Comparison of ENCODE assay signal across 8 cellular contexts in the genomic region with DNA sequence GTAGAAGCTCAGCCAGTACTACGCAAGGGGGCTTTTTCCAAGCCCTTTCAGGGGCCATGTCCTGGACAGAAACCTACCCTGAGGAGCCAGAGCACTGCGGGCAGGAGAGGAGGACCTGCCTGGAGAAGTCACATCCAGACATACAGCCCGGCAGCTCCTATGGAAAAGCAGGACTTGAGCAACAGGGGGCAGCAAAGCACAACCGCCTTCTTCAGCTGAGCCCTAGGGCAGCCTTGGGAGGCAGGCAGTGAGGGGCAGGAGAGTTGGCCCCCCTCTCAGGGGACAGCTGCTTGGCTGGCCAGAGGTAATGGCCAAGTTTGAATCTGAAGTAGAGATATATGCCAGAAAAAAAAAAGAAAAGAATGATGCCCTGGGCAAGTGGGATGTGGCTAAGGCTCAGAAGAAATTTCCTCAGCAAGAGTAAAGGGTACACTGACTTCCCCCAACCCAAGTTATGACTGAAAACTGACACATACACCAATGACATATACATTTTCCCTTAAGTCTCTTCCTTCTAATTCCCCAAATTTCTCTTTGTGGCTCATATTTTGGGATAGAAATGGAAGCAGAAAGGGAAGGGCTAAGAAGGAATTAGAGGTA. TPM values are rescaled to one million over a fixed set of nuclear protein-coding genes. Genes with fewer than 3 reads are reported as not detected.
A peak's percentile ranks its signal among the peaks of the same experiment; 100 is the strongest.
DNase-seq lines count a peak whose midpoint lies in the region; ATAC-seq, FAIRE-seq and TF ChIP-seq lines count a peak whose summit lies in the region.

No MANE protein-coding gene starts in this region.

- peak overlapping the region in 1 of 2 donors; percentile 9 for H3K27ac ChIP-seq in ascending aorta
- H3K27ac ChIP-seq in small intestine (ENCODE audit: low read depth in 1 of 2, low read length in 1 of 2), result no peak overlapping the region

- no peaks in the 10 kb centered on the region for H3K9me3 ChIP-seq in ascending aorta
- H3K9me3 ChIP-seq in small intestine (ENCODE audit: control insufficient read depth, low read depth), result no peaks in the 10 kb centered on the region

- ATAC-seq in GM19397 (IDR thresholded peaks at IDR 0.05; ENCODE audit: unreplicated experiment) (peak; percentile 70), GM18861 (IDR thresholded peaks at IDR 0.05; ENCODE audit: unreplicated experiment) (no peak)

- DNase-seq in COLO668 (lab: John Stamatoyannopoulos, UW; ENCODE audit: unreplicated experiment), result peak; percentile 58
- DNase-seq in NCI-H146 treated with DMSO at 0.1 percent for 48 hours (lab: John Stamatoyannopoulos, UW; ENCODE audit: unreplicated experiment), result peak; percentile 28
- DNase-seq in ascending aorta (ENCODE audit: low spot score in 2 of 2), result peak; percentile 31 to 81
- DNase-seq in hippocampal formation (lab: John Stamatoyannopoulos, UW), result peak; percentile 59 to 71
- peak; percentile 36 for DNase-seq in small intestine
- DNase-seq in activated CD4-positive, CD25-positive, alpha-beta regulatory T cell (lab: John Stamatoyannopoulos, UW), result no peak

- peaks cover 0 to 4% of the 10 kb centered on the region in 2 donors for H3K4me1 ChIP-seq in ascending aorta
- H3K4me1 ChIP-seq in small intestine (ENCODE audit: control insufficient read depth in 2 of 2, insufficient read depth in 1 of 2, low read depth in 1 of 2, low read length in 1 of 2), result no peaks in the 10 kb centered on the region

- H3K4me3 ChIP-seq in ascending aorta (no peak overlapping the region), small intestine (ENCODE audit: low read depth in 1 of 2, low read length in 2 of 2) (no peak overlapping the region)

- intact Hi-C loops in ascending aorta (cut with DNase I), result loop anchor here (5.0 kb wide), 1 partner anchor 119 kb away; no protein-coding TSS in a partner anchor

- H3K27me3 ChIP-seq in ascending aorta (no peaks in the 10 kb centered on the region), small intestine (ENCODE audit: control insufficient read depth in 2 of 2, insufficient read depth in 2 of 2, low read length in 2 of 2) (no peaks in the 10 kb centered on the region)

- peak; percentile 74 to 87 (median 76) for TF ChIP-seq CTCF in ascending aorta (IDR thresholded peaks at IDR 0.05)

- no peak for FAIRE-seq in small intestine (lab: Jason Lieb, UNC)

- H3K36me3 ChIP-seq in ascending aorta, result no peaks in the 10 kb centered on the region
- no peaks in the 10 kb centered on the region for H3K36me3 ChIP-seq in small intestine (ENCODE audit: control insufficient read depth in 2 of 2, insufficient read depth in 2 of 2, low read length in 2 of 2)

- 51 to 73% (median 68%) methylated on average over 4 of the region's 4 CpGs for WGBS in small intestine, 3 donors

RNA-seq across cellular contexts. Expression of a gene that starts 56.9 kb away (rescaled TPM):
- 95.7 TPM for total RNA-seq in ascending aorta
- under 1 TPM in 1 of 3 donors, not detected in 2; 0.33 TPM for polyA plus RNA-seq in small intestine

RNA-seq across cellular contexts. Expression of a gene that starts 60.0 kb away (rescaled TPM):
- 3.4 TPM for total RNA-seq in ascending aorta
- under 1 TPM in 2 of 3 donors, not detected in 1; 0.43 to 0.81 TPM for polyA plus RNA-seq in small intestine

Comparison
In these comparisons a context has a peak if more than half of its experiments do, and no peak if none do; other contexts are left out.
1. DNase-seq: peak in COLO668 (single experiment), NCI-H146 treated with DMSO at 0.1 percent for 48 hours (single experiment), ascending aorta (2 of 2), hippocampal formation (2 of 2) and small intestine (single experiment); none in activated CD4-positive, CD25-positive, alpha-beta regulatory T cell (0 of 4).